ENCODE assay signal across 8 cellular contexts in the genomic region with DNA sequence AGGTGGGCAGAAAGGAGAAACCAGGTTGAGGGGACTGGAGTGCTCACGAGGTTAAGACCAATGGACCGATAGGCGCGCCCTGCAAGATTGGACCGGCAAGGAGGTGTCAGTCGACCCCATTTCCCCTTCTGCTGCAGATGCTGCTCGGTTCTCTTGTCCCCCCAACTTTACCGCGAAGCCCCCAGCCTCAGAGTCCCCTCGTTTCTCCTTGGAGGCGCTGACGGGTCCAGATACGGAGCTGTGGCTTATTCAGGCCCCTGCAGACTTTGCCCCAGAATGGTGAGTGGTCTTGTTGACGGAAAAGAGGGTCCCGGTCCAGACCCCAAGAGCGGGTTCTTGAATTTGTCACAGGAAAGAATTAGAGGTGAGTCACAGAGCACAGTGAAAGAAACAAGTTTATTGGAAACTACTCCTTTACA. TPM values are rescaled to one million over a fixed set of nuclear protein-coding genes. Genes with fewer than 3 reads are reported as not detected.
A peak's percentile ranks its signal among the peaks of the same experiment; 100 is the strongest.
DNase-seq lines count a peak whose midpoint lies in the region; ATAC-seq, FAIRE-seq and TF ChIP-seq lines count a peak whose summit lies in the region.

No MANE protein-coding gene starts in this region.

- POLR2A ChIA-PET in BJ (lab: Charles Lee), result no interaction called here
- POLR2A ChIA-PET in naive thymus-derived CD4-positive, alpha-beta T cell (lab: Charles Lee), result interaction anchor here (0.6 to 1.3 kb wide), 3 partner anchors 9 to 52 kb away, joined by 3 to 5 read pairs (median 4); no protein-coding TSS in a partner anchor

- peak overlapping the region; percentile 92 for H3K4me3 ChIP-seq in BJ (ENCODE audit: low read depth, low read length)
- H3K4me3 ChIP-seq in naive thymus-derived CD4-positive, alpha-beta T cell (ENCODE audit: low read length), result peak overlapping the region; percentile 77

- peaks cover 25% of the 10 kb centered on the region for H3K27me3 Mint-ChIP-seq in central memory CD8-positive, alpha-beta T cell
- peaks cover 15 to 27% (median 21%) of the 10 kb centered on the region in 5 donors for H3K27me3 Mint-ChIP-seq in naive thymus-derived CD4-positive, alpha-beta T cell

- H3K4me1 Mint-ChIP-seq in central memory CD8-positive, alpha-beta T cell, result peaks cover 42% of the 10 kb centered on the region
- peaks cover 28 to 53% (median 32%) of the 10 kb centered on the region in 7 donors for H3K4me1 Mint-ChIP-seq in naive thymus-derived CD4-positive, alpha-beta T cell

- H3K4me3 Mint-ChIP-seq in central memory CD8-positive, alpha-beta T cell, result peak overlapping the region; percentile 95
- H3K4me3 Mint-ChIP-seq in naive thymus-derived CD4-positive, alpha-beta T cell, result peak overlapping the region; percentile 91 to 99 (median 97)

- no peak for TF ChIP-seq POLR2A in H54 (IDR thresholded peaks at IDR 0.05; ENCODE audit: low read depth, low read length)

- no peaks in the 10 kb centered on the region for H3K9me3 Mint-ChIP-seq in central memory CD8-positive, alpha-beta T cell
- H3K9me3 Mint-ChIP-seq in naive thymus-derived CD4-positive, alpha-beta T cell, result no peaks in the 10 kb centered on the region

- ATAC-seq in central memory CD8-positive, alpha-beta T cell (replicated peaks; ENCODE audit: extremely low read depth, poor library complexity, severe bottlenecking), result no peak
- ATAC-seq in naive thymus-derived CD4-positive, alpha-beta T cell, result no peak
- no peak for ATAC-seq in HG03432 (IDR thresholded peaks at IDR 0.05; ENCODE audit: unreplicated experiment)

- H3K9me3 ChIP-seq in naive thymus-derived CD4-positive, alpha-beta T cell (ENCODE audit: control insufficient read depth in 2 of 3, low read length in 3 of 3), result no peaks in the 10 kb centered on the region

- CTCF ChIA-PET in BJ (lab: Yijun Ruan, JAX), result no interaction called here
- CTCF ChIA-PET in naive thymus-derived CD4-positive, alpha-beta T cell (lab: Charles Lee), result no interaction called here

- H3K4me1 ChIP-seq in naive thymus-derived CD4-positive, alpha-beta T cell (ENCODE audit: control insufficient read depth in 2 of 2, insufficient read depth in 2 of 2, low read length in 2 of 2), result peaks cover 16 to 25% of the 10 kb centered on the region in 2 donors

- TF ChIP-seq CTCF in BJ (IDR thresholded peaks at IDR 0.05; ENCODE audit: insufficient read depth, low read depth, low read length), result no peak

- peak overlapping the region; percentile 96 for H3K27ac Mint-ChIP-seq in central memory CD8-positive, alpha-beta T cell (ENCODE audit: low read depth)
- peak overlapping the region in 6 of 9 donors; percentile 90 to 99 (median 94) for H3K27ac Mint-ChIP-seq in naive thymus-derived CD4-positive, alpha-beta T cell

- DNase-seq in BJ (ENCODE audit: low read depth) (no peak), KG1 (lab: John Stamatoyannopoulos, UW) (peak; percentile 32), OCI-M1 (lab: John Stamatoyannopoulos, UW) (no peak), H54 (ENCODE audit: insufficient read length, low spot score) (no peak), HuH-7.5 (ENCODE audit: low spot score) (no peak)
- no peak for DNase-seq in central memory CD8-positive, alpha-beta T cell (ENCODE audit: low spot score in 2 of 2)
- DNase-seq in naive thymus-derived CD4-positive, alpha-beta T cell, result no peak

- H3K27me3 ChIP-seq in BJ (ENCODE audit: control insufficient read depth, insufficient read depth, low read length), result no peaks in the 10 kb centered on the region
- H3K27me3 ChIP-seq in naive thymus-derived CD4-positive, alpha-beta T cell (ENCODE audit: control insufficient read depth in 2 of 2, insufficient read depth in 2 of 2, low read length in 2 of 2), result peaks cover 10 to 18% of the 10 kb centered on the region in 2 donors

- H3K27ac ChIP-seq in naive thymus-derived CD4-positive, alpha-beta T cell (ENCODE audit: low read depth, low read length), result peak overlapping the region; percentile 71

- peaks cover 14% of the 10 kb centered on the region for H3K36me3 Mint-ChIP-seq in central memory CD8-positive, alpha-beta T cell (ENCODE audit: insufficient read depth)
- peaks cover 0 to 10% (median 0%) of the 10 kb centered on the region in 5 donors for H3K36me3 Mint-ChIP-seq in naive thymus-derived CD4-positive, alpha-beta T cell

- intact Hi-C loops in naive thymus-derived CD4-positive, alpha-beta T cell (cut with micrococcal nuclease), result loop anchor here (1.0 to 10.0 kb wide), 12 partner anchors 16 to 1225 kb away; partner anchors contain the start of genes CCDC61 (in 2 of the 2), ERCC1 (in 2 of the 2), QPCTL (in 2 of the 2) and SNRPD2 (in 2 of the 2)

- FAIRE-seq in H54 (lab: Jason Lieb, UNC), result no peak

- no peaks in the 10 kb centered on the region for H3K36me3 ChIP-seq in BJ (ENCODE audit: control insufficient read depth, insufficient read depth, low read length)
- H3K36me3 ChIP-seq in naive thymus-derived CD4-positive, alpha-beta T cell (ENCODE audit: control insufficient read depth in 2 of 3, insufficient read depth in 3 of 3, low read length in 3 of 3), result no peaks in the 10 kb centered on the region

RNA-seq across cellular contexts. Expression of gene POLR1G, which starts 0.5 kb away (rescaled TPM):
- 3.0 and 3.6 TPM in 2 replicates for polyA plus RNA-seq in BJ (2011; rRNA removed)
- 2.3 and 4.1 TPM in 2 replicates for polyA minus RNA-seq in BJ (2011; rRNA and poly(A)+ RNA removed)
- 1 to 10 TPM in 4 of 5 experiments, under 1 TPM in 1; 0.45 to 8.2 (median 4.7) TPM for total RNA-seq in naive thymus-derived CD4-positive, alpha-beta T cell
- 1 to 10 TPM; 5.1 to 5.4 TPM for polyA plus RNA-seq in naive thymus-derived CD4-positive, alpha-beta T cell

RNA-seq across cellular contexts. Expression of gene PPP1R13L, which starts 2.1 kb away (rescaled TPM):
- 5.4 and 12.3 TPM in 2 replicates for polyA plus RNA-seq in BJ (2011; rRNA removed)
- 8.8 and 18.1 TPM in 2 replicates for polyA minus RNA-seq in BJ (2011; rRNA and poly(A)+ RNA removed)
- 10 to 100 TPM in 3 of 5 experiments, 1 to 10 TPM in 2; 2.9 to 24.4 (median 11.1) TPM for total RNA-seq in naive thymus-derived CD4-positive, alpha-beta T cell
- under 1 TPM; 0.56 to 0.61 TPM for polyA plus RNA-seq in naive thymus-derived CD4-positive, alpha-beta T cell

RNA-seq across cellular contexts. Expression of gene ERCC1, which starts 16.8 kb away (rescaled TPM):
- polyA plus RNA-seq in BJ (2011; rRNA removed), result 84.3 and 121 TPM in 2 replicates
- polyA minus RNA-seq in BJ (2011; rRNA and poly(A)+ RNA removed), result 69.3 and 116 TPM in 2 replicates
- total RNA-seq in naive thymus-derived CD4-positive, alpha-beta T cell, result 10 to 100 TPM; 45.1 to 88.2 (median 53.4) TPM
- polyA plus RNA-seq in naive thymus-derived CD4-positive, alpha-beta T cell, result 10 to 100 TPM; 31.7 to 32.7 TPM

RNA-seq across cellular contexts. Expression of gene ERCC2, which starts 36.6 kb away (rescaled TPM):
- polyA plus RNA-seq in BJ (2011; rRNA removed), result 63.7 and 94.6 TPM in 2 replicates
- polyA minus RNA-seq in BJ (2011; rRNA and poly(A)+ RNA removed), result 48.9 and 49.9 TPM in 2 replicates
- total RNA-seq in naive thymus-derived CD4-positive, alpha-beta T cell, result 10 to 100 TPM; 14.4 to 25.1 (median 19.2) TPM
- 1 to 10 TPM; 4.4 to 6.0 TPM for polyA plus RNA-seq in naive thymus-derived CD4-positive, alpha-beta T cell
